ENCODE assay signal across 34 cellular contexts in the genomic region with DNA sequence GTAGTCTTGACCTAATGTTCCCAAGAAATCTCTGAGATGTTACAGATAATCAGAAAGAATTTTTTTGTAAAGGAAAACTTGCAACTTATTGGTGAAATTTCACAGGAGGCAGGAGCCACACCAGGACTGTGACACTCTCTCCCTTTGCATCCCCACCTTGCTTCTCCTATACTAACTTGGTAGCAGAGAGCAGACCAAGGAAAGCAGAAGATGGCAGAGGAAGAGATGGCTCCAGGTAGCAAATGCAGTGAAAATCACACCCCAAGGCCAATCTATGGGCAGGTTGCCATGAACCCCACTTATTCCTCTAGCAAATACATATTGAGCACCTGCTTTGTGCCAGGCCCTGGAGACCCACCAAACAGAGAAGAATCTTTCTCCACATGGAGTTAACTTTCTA.
"Had no signal": no experiment of that assay in that cellular context is flagged by ENCODE, and none has a peak within 500 bp of the region (broad histone marks: within the 10 kb centered on the region; RNA-seq: fewer than 3 reads in every experiment).

No MANE protein-coding gene starts in this region.

- DNase-seq: activated B cell treated with CpG ODN at 0.5 μM for 24 hours; activated CD4-positive, alpha-beta memory T cell treated with anti-CD3 and anti-CD28 coated beads for 36 hours; activated CD4-positive, alpha-beta T cell treated with anti-CD3 and anti-CD28 coated beads for 4 hours; activated CD4-positive, alpha-beta T cell treated with anti-CD3 and anti-CD28 coated beads, Interleukin-2, amount 10 ng/mL, durations not matched to agents 24 days and 14 days; activated CD4-positive, alpha-beta T cell treated with anti-CD3 and anti-CD28 coated beads, Interleukin-2, amount 50 U/mL, for 1 hour; activated CD4-positive, alpha-beta T cell treated with anti-CD3 and anti-CD28 coated beads, Interleukin-2, amount 50 U/mL, for 4 hours; activated CD4-positive, CD25-positive, alpha-beta regulatory T cell treated with anti-CD3 and anti-CD28 coated beads, Interleukin-2, amount 50 U/mL, for 72 hours; activated CD8-positive, alpha-beta memory T cell treated with anti-CD3 and anti-CD28 coated beads, Interleukin-2, amount 50 U/mL, for 4 hours; activated CD8-positive, alpha-beta T cell treated with anti-CD3 and anti-CD28 coated beads for 36 hours; activated effector memory CD4-positive, alpha-beta T cell treated with anti-CD3 and anti-CD28 coated beads, Interleukin-2, amount 50 U/mL, for 16 hours; activated gamma-delta T cell treated with Interleukin-2 at 50 U/mL for 16 hours; activated naive CD4-positive, alpha-beta T cell; activated naive CD4-positive, alpha-beta T cell treated with anti-CD3 and anti-CD28 coated beads for 36 hours; activated naive CD4-positive, alpha-beta T cell treated with anti-CD3 and anti-CD28 coated beads, Interleukin-2, amount 50 U/mL, for 16 hours; activated naive CD8-positive, alpha-beta T cell treated with anti-CD3 and anti-CD28 coated beads for 36 hours; activated T-cell treated with anti-CD3 and anti-CD28 coated beads for 4 hours; activated T-cell treated with anti-CD3 and anti-CD28 coated beads, Interleukin-2, amount 50 U/mL, for 1 hour; activated T-cell treated with anti-CD3 and anti-CD28 coated beads, Interleukin-2, amount 50 U/mL, for 4 hours; activated T-cell treated with anti-CD3 and anti-CD28 coated beads, Interleukin-2, amount 50 U/mL, for 72 hours; adrenal gland; amniotic stem cell; aorta; body of pancreas; brain microvascular endothelial cell; central memory CD4-positive, alpha-beta T cell; T-cell; T-helper 2 cell; T-helper 9 cell had no signal

- H3K27me3 ChIP-seq: adrenal gland, body of pancreas, brain microvascular endothelial cell, breast epithelium had no signal

- FAIRE-seq: astrocyte, TTC549 had no signal

- H3K36me3 ChIP-seq: adrenal gland, brain microvascular endothelial cell, breast epithelium had no signal

- H3K4me1 ChIP-seq: adrenal gland, body of pancreas, breast epithelium had no signal

- H3K27ac ChIP-seq: adrenal gland, body of pancreas, brain microvascular endothelial cell, breast epithelium, VCaP had no signal

- H3K4me3 ChIP-seq: adrenal gland, body of pancreas, breast epithelium had no signal

- H3K9me3 ChIP-seq: adrenal gland had no signal

- ATAC-seq: activated CD8-positive, alpha-beta T cell treated with anti-CD3 and anti-CD28 coated beads for 36 hours; activated naive CD4-positive, alpha-beta T cell treated with anti-CD3 and anti-CD28 coated beads, Interleukin-2, amount 50 U/mL, for 72 hours; activated T-cell treated with anti-CD3 and anti-CD28 coated beads, Interleukin-2, amount 50 U/mL, for 4 hours; activated T-cell treated with anti-CD3 and anti-CD28 coated beads, Interleukin-2, amount 50 U/mL, for 72 hours; activated T-helper 17 cell treated with anti-CD3 and anti-CD28 coated beads, Interleukin-2, amount 50 U/mL, for 72 hours; body of pancreas; T-cell had no signal
